In the genomic region with DNA sequence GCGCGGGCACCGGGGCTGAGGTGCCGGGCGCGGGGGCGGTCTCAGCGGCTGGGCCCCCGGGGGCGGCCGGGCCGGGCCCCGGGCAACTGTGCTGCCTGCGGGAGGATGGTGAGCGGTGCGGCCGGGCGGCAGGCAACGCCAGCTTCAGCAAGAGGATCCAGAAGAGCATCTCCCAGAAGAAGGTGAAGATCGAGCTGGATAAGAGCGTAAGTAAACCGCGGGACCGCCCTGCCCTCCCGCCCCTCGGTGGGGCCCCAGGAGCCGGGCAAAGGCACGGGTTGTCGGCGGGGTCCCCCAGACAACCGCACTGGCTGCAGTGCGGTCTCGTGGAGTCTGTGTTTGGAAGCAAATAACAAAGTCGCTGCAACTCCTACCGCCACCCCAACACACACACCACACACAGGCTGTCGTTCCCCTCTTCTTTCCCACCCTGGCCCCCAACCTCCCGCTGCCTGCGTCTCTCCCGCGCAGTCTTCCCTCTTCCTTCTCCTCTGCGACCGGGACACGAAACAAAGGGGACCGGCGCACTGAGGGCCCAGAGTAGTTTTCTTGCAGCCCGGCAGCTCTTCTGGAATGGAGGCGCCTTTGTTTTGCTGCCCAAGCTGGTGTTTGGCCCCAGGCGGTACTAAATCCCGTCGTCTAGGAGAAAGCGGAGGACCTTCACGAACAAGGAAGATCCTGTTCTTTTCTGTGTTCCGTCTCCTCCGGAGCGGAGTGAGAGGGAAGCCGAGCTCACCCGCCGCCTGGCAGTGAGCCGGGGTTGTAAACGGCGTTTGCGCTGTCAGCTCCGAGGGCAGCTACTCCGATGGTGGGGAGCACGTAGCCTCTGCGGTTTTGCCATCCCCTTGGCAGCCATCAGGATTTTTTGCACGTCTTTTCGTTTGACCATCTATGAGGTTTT, we compare ENCODE assay signal across 8 cellular contexts. TPM values are rescaled to one million over a fixed set of nuclear protein-coding genes. Genes with fewer than 3 reads are reported as not detected.
A peak's percentile ranks its signal among the peaks of the same experiment; 100 is the strongest.
DNase-seq lines count a peak whose midpoint lies in the region; ATAC-seq and TF ChIP-seq lines count a peak whose summit lies in the region.

No MANE protein-coding gene starts in this region.

- peak overlapping the region; percentile 97 for H3K9ac ChIP-seq in endocrine pancreas (ENCODE audit: control insufficient read depth, insufficient read depth, low read length)

- DNase-seq in Ammon's horn (ENCODE audit: low spot score) (peak; percentile 87), NCI-H748 treated with DMSO at 0.1 percent for 48 hours (lab: John Stamatoyannopoulos, UW) (peak; percentile 19), mesenteric fat pad (ENCODE audit: low spot score) (peak; percentile 92)
- DNase-seq in activated CD8-positive, alpha-beta memory T cell treated with anti-CD3 and anti-CD28 coated beads, Interleukin-2, amount 50 U/mL, for 1 hour (ENCODE audit: extremely low read depth): peak; percentile 4
- DNase-seq in stimulated activated CD8-positive, alpha-beta memory T cell treated with anti-CD3 and anti-CD28 coated beads, Interleukin-4, amount 100 ng/mL, for 24 hours (ENCODE audit: low read depth): peak; percentile 15

- H3K4me3 ChIP-seq in endocrine pancreas (ENCODE audit: control insufficient read depth, insufficient read depth, low read length): peak overlapping the region; percentile 95

- no peaks in the 10 kb centered on the region for H3K36me3 ChIP-seq in endocrine pancreas (ENCODE audit: control insufficient read depth, insufficient read depth, low read length)

- peaks cover 16% of the 10 kb centered on the region for H3K4me1 ChIP-seq in endocrine pancreas (ENCODE audit: control insufficient read depth, insufficient read depth, low read length)

- H3K9me3 ChIP-seq in endocrine pancreas (ENCODE audit: control insufficient read depth, low read length): no peaks in the 10 kb centered on the region

- in situ Hi-C loops in GM18951 (cut with MboI; ENCODE audit: low sequenced_read_pairs, unreplicated experiment): no loop called here

- TF ChIP-seq POLR2A in GM18951 (IDR thresholded peaks at IDR 0.05; ENCODE audit: extremely low read depth, insufficient read depth, insufficient read length): peak; percentile 40

- ATAC-seq in HG03159 (IDR thresholded peaks at IDR 0.05; ENCODE audit: unreplicated experiment): peak; percentile 21

- no peaks in the 10 kb centered on the region for H3K27me3 ChIP-seq in endocrine pancreas (ENCODE audit: control insufficient read depth, insufficient read depth, low read length)

RNA-seq across cellular contexts. Expression of gene SAP30, which starts 0.8 kb away (rescaled TPM):
- total RNA-seq in mesenteric fat pad: 28.5 TPM

RNA-seq across cellular contexts. Expression of gene SCRG1, which starts 27.4 kb away (rescaled TPM):
- 1.1 TPM for total RNA-seq in mesenteric fat pad

RNA-seq across cellular contexts. Expression of gene HMGB2, which starts 37.4 kb away (rescaled TPM):
- 41.4 TPM for total RNA-seq in mesenteric fat pad

Comparison
In these comparisons a context has a peak if more than half of its experiments do, and no peak if none do; other contexts are left out.
1. Peak in every context shown above with its lines: DNase-seq, ATAC-seq and H3K4me3 ChIP-seq.
2. DNase-seq: peak in every context shown above with its lines; median percentile 92 in mesenteric fat pad; 87 in Ammon's horn; 19 in NCI-H748 treated with DMSO at 0.1 percent for 48 hours; 15 in stimulated activated CD8-positive, alpha-beta memory T cell treated with anti-CD3 and anti-CD28 coated beads, Interleukin-4, amount 100 ng/mL, for 24 hours; 4 in activated CD8-positive, alpha-beta memory T cell treated with anti-CD3 and anti-CD28 coated beads, Interleukin-2, amount 50 U/mL, for 1 hour.